18 cellular contexts compared by ENCODE assay signal in the genomic region with DNA sequence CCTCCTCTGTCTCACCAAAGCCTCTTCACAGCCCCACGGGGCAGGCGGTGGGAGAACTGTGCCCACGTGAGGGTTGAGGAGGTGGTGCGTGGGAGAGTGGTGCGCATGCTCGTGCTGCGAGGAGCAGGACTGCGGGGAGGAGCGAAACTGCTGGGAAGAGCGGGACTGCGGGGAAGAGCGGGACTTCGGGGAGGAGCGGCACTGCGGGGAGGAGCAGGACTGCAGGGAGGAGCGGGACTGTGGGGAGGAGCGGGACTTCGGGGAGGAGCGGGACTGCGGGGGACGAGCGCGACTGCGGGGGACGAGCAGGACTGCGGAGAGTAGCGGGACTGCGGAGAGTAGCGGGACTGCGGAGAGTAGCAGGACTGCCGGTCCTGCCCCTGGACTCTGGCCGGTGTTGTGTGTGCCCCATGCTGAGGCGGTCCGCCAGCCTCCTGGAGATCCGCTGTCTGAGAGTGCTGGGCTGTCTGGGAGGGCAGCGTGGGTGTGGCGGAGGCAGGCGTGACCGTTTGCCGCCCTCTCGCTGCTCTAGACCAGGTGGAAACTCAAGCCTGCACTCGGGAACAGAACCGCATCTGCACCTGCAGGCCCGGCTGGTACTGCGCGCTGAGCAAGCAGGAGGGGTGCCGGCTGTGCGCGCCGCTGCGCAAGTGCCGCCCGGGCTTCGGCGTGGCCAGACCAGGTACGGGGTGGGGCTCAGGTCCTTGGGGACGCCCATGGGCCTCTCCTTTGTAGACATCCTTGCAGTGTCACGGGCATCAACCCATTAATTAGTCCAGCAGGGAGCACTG. TPM values are rescaled to one million over a fixed set of nuclear protein-coding genes. Genes with fewer than 3 reads are reported as not detected.
DNase-seq lines count a peak whose midpoint lies in the region; ATAC-seq, FAIRE-seq and TF ChIP-seq lines count a peak whose summit lies in the region.
"Had no signal": no experiment of that assay in that cellular context is flagged by ENCODE, and none has a peak within 500 bp of the region (broad histone marks: within the 10 kb centered on the region; RNA-seq: fewer than 3 reads in every experiment).

No MANE protein-coding gene starts in this region.

- H3K9me3 ChIP-seq in heart left ventricle (no peaks in the 10 kb centered on the region), esophagus muscularis mucosa (no peaks in the 10 kb centered on the region)
- H3K9me3 ChIP-seq: esophagus squamous epithelium, lower lobe of right lung, prostate gland, tibial artery had no signal

- FAIRE-seq in GM19239 (lab: Jason Lieb, UNC), result no peak
- FAIRE-seq: GM18507, H54 had no signal

- H3K27ac ChIP-seq in heart left ventricle (no peak overlapping the region), esophagus muscularis mucosa (replicated peaks in 1 of 4) (no peak overlapping the region)
- H3K27ac ChIP-seq: brain microvascular endothelial cell, esophagus squamous epithelium, lower lobe of right lung, prostate gland, tibial artery had no signal

- no peak for TF ChIP-seq EP300 in esophagus muscularis mucosa (IDR thresholded peaks at IDR 0.05)

- H3K36me3 ChIP-seq in heart left ventricle, result peaks cover 0 to 79% (median 46%) of the 10 kb centered on the region in 9 donors
- H3K36me3 ChIP-seq in esophagus muscularis mucosa, result peaks cover 7 to 51% (median 35%) of the 10 kb centered on the region in 4 donors
- H3K36me3 ChIP-seq: brain microvascular endothelial cell, prostate gland had no signal

- TF ChIP-seq POLR2A in heart left ventricle (IDR thresholded peaks at IDR 0.05), result no peak
- no peak for TF ChIP-seq POLR2A in esophagus muscularis mucosa (IDR thresholded peaks at IDR 0.05; ENCODE audit: low read depth)

- intact Hi-C loops in Right ventricle myocardium inferior (cut with DNase I) (no loop called here), heart left ventricle (cut with DNase I) (no loop called here), esophagus muscularis mucosa (cut with DNase I) (no loop called here)

- H3K27me3 ChIP-seq in heart left ventricle (no peaks in the 10 kb centered on the region), esophagus muscularis mucosa (peaks cover 0 to 36% (median 0%) of the 10 kb centered on the region in 4 donors)
- H3K27me3 ChIP-seq: brain microvascular endothelial cell had no signal

- TF ChIP-seq CTCF in heart left ventricle (IDR thresholded peaks at IDR 0.05) (no peak), esophagus muscularis mucosa (IDR thresholded peaks at IDR 0.05) (no peak)

- ATAC-seq in Right ventricle myocardium inferior (no peak), heart left ventricle (no peak), esophagus mucosa (peak; percentile 17)
- ATAC-seq: lower lobe of right lung had no signal

- H3K4me1 ChIP-seq in heart left ventricle, result peaks cover 0 to 73% (median 18%) of the 10 kb centered on the region in 12 donors
- H3K4me1 ChIP-seq in esophagus muscularis mucosa, result peaks cover 22 to 33% (median 31%) of the 10 kb centered on the region in 4 donors
- H3K4me1 ChIP-seq: prostate gland, tibial artery had no signal

- DNase-seq in Right ventricle myocardium inferior (ENCODE audit: missing footprints), result peak; percentile 60
- no peak for DNase-seq in heart left ventricle
- peak; percentile 24 for DNase-seq in NCI-H1105 (lab: John Stamatoyannopoulos, UW)
- DNase-seq in GM19239 (ENCODE audit: insufficient read length, low spot score), result no peak
- DNase-seq in esophagus muscularis mucosa (ENCODE audit: extremely low spot score), result no peak
- no peak for DNase-seq in GM19238 (ENCODE audit: insufficient read length, low spot score)
- DNase-seq: activated CD8-positive, alpha-beta memory T cell treated with anti-CD3 and anti-CD28 coated beads, Interleukin-2, amount 50 U/mL, for 48 hours; brain microvascular endothelial cell; esophagus squamous epithelium; KBM-7; lower lobe of right lung; naive B cell; NCI-H2171 treated with DMSO at 0.1 percent for 48 hours; tibial artery had no signal

- no peak overlapping the region for H3K4me3 ChIP-seq in heart left ventricle
- H3K4me3 ChIP-seq in esophagus muscularis mucosa, result no peak overlapping the region
- H3K4me3 ChIP-seq: esophagus squamous epithelium, lower lobe of right lung, prostate gland, tibial artery had no signal

- 84 to 90% (median 89%) methylated on average over 48 to 58 of the region's 58 CpGs for WGBS in heart left ventricle, 4 donors
- WGBS in esophagus muscularis mucosa, result 86% methylated on average over 31 of the region's 58 CpGs

RNA-seq across cellular contexts. Expression of a gene that starts 24.6 kb away (rescaled TPM):
- total RNA-seq in Right ventricle myocardium inferior (19.0 TPM), heart left ventricle (10 to 100 TPM; 11.2 to 71.0 (median 16.6) TPM), esophagus mucosa (4.1 TPM), esophagus muscularis mucosa (10 to 100 TPM; 15.4 to 55.5 (median 32.4) TPM)
- 10 to 100 TPM in 1 of 2 donors, 1 to 10 TPM in 1; 8.6 to 14.9 TPM for polyA plus RNA-seq in heart left ventricle

RNA-seq across cellular contexts. Expression of a gene that starts 38.4 kb away (rescaled TPM):
- 105 TPM for total RNA-seq in Right ventricle myocardium inferior
- 100 to 1,000 TPM in 4 of 9 donors, 10 to 100 TPM in 5; 74.3 to 301 (median 95.8) TPM for total RNA-seq in heart left ventricle
- 10 to 100 TPM; 32.1 to 84.8 TPM for polyA plus RNA-seq in heart left ventricle
- 69.4 TPM for total RNA-seq in esophagus mucosa
- total RNA-seq in esophagus muscularis mucosa, result 10 to 100 TPM; 67.8 to 93.3 (median 85.4) TPM

Comparison
In these comparisons a context has a peak if more than half of its experiments do, and no peak if none do; other contexts are left out.
1. DNase-seq: peak in Right ventricle myocardium inferior (single experiment) and NCI-H1105 (single experiment); none in heart left ventricle (0 of 5), GM19239 (single experiment), esophagus muscularis mucosa (single experiment) and GM19238 (single experiment).